In genomic region chr18:31943895-31944816, GRCh38 we compare ENCODE assay signal across 8 cellular contexts. TPM values are rescaled to one million over a fixed set of nuclear protein-coding genes. Genes with fewer than 3 reads are reported as not detected.
DNase-seq lines count a peak whose midpoint lies in the region; ATAC-seq and TF ChIP-seq lines count a peak whose summit lies in the region.

No MANE protein-coding gene starts in this region.

- H3K36me3 ChIP-seq in GM23338 (ENCODE audit: insufficient read depth): no peaks in the 10 kb centered on the region
- H3K36me3 ChIP-seq in SU-DHL-6 (ENCODE audit: low read length): no peaks in the 10 kb centered on the region
- no peaks in the 10 kb centered on the region for H3K36me3 ChIP-seq in gastrocnemius medialis

- H3K27me3 ChIP-seq in GM23338 (ENCODE audit: insufficient read depth) (no peaks in the 10 kb centered on the region), SU-DHL-6 (ENCODE audit: low read length) (no peaks in the 10 kb centered on the region), gastrocnemius medialis (no peaks in the 10 kb centered on the region)

- H3F3A ChIP-seq in GM23338 (replicated peaks; ENCODE audit: low read depth) (no peaks in the 10 kb centered on the region; the same call in 1 of the 2 replicates), SU-DHL-6 (ENCODE audit: insufficient read depth) (peaks cover 7% of the 10 kb centered on the region)

- peak overlapping the region; percentile 96 for H3K27ac ChIP-seq in GM23338 (ENCODE audit: low read depth)
- H3K27ac ChIP-seq in SU-DHL-6 (ENCODE audit: low read depth, low read length): peak overlapping the region; percentile 75
- H3K27ac ChIP-seq in gastrocnemius medialis: peak overlapping the region; percentile 86 to 97 (median 96)

- H3K9me2 ChIP-seq in GM23338 (ENCODE audit: insufficient read depth) (no peaks in the 10 kb centered on the region), SU-DHL-6 (replicated peaks; ENCODE audit: insufficient read depth, low read length) (no peaks in the 10 kb centered on the region)

- H3K27ac Mint-ChIP-seq in GM23338: peak overlapping the region; percentile 93; the same call in 1 of the 2 replicates

- H3K27me3 Mint-ChIP-seq in GM23338 (ENCODE audit: insufficient read depth, low read depth, poor library complexity): peaks cover 2% of the 10 kb centered on the region

- peaks cover 26% of the 10 kb centered on the region for H3K4me1 Mint-ChIP-seq in GM23338

- intact Hi-C loops in gastrocnemius medialis (cut with DNase I; ENCODE audit: low total_unique reads): loop anchor here (1.0 to 5.0 kb wide), 4 partner anchors 33 to 528 kb away; partner anchors contain the start of gene GAREM1

- TF ChIP-seq CTCF in GM23338 (conservative IDR thresholded peaks at IDR 0.05; ENCODE audit: low read depth in 2 of 2): no peak
- TF ChIP-seq CTCF in SU-DHL-6 (IDR thresholded peaks at IDR 0.05; ENCODE audit: insufficient read depth, low read length, poor library complexity, severe bottlenecking): no peak
- no peak for TF ChIP-seq CTCF in fibroblast of pulmonary artery (IDR thresholded peaks at IDR 0.05; ENCODE audit: low read length, missing control alignments)
- TF ChIP-seq CTCF in gastrocnemius medialis (IDR thresholded peaks at IDR 0.05 in 4 of 5, conservative IDR thresholded peaks at IDR 0.05 in 1 of 5): no peak

- ATAC-seq in GM23338 (no peak), gastrocnemius medialis (no peak)

- H2AFZ ChIP-seq in GM23338 (no peak overlapping the region), SU-DHL-6 (ENCODE audit: low read depth, low read length, severe bottlenecking) (peak overlapping the region; percentile 84)

- in situ Hi-C loops in gastrocnemius medialis (cut with MboI; ENCODE audit: low sequenced_read_pairs in 4 of 4): loop anchor here in 2 of 4 donors (10.0 to 25.0 kb wide), 2 partner anchors 143 to 151 kb away; partner anchors contain the start of gene RNF138 (in 2 of the 2)

- H3K9me3 ChIP-seq in SU-DHL-6 (ENCODE audit: insufficient read depth, low read length) (no peaks in the 10 kb centered on the region), gastrocnemius medialis (no peaks in the 10 kb centered on the region)

- H3K4me2 ChIP-seq in GM23338: peak overlapping the region; percentile 92
- H3K4me2 ChIP-seq in SU-DHL-6 (ENCODE audit: low read depth, low read length, poor library complexity, severe bottlenecking): peak overlapping the region; percentile 88

- H3K36me3 Mint-ChIP-seq in GM23338 (ENCODE audit: low read depth): peaks cover 12% of the 10 kb centered on the region; the same call in 2 of the 3 replicates

- peaks cover 58% of the 10 kb centered on the region for H3K79me2 ChIP-seq in GM23338 (replicated peaks; ENCODE audit: insufficient read depth)
- H3K79me2 ChIP-seq in SU-DHL-6 (ENCODE audit: insufficient read depth, low read length): peaks cover 37% of the 10 kb centered on the region

- H4K20me1 ChIP-seq in GM23338 (replicated peaks; ENCODE audit: insufficient read depth) (peaks cover 11% of the 10 kb centered on the region; the same call in 1 of the 2 replicates), SU-DHL-6 (ENCODE audit: low read depth, low read length) (no peaks in the 10 kb centered on the region; the same call in 1 of the 2 replicates)

- H3K4me1 ChIP-seq in GM23338 (ENCODE audit: insufficient read depth): peaks cover 29% of the 10 kb centered on the region
- H3K4me1 ChIP-seq in gastrocnemius medialis: peaks cover 26 to 33% of the 10 kb centered on the region in 2 donors

- H3K9ac ChIP-seq in SU-DHL-6 (ENCODE audit: low read length): peak overlapping the region; percentile 67

- no peak for DNase-seq in GM23338 (ENCODE audit: low spot score)
- no peak for DNase-seq in fibroblast of pulmonary artery (ENCODE audit: low read depth)
- DNase-seq in gastrocnemius medialis: no peak
- DNase-seq in DMS153 treated with DMSO at 0.1 percent for 48 hours (lab: John Stamatoyannopoulos, UW; ENCODE audit: unreplicated experiment): no peak
- no peak for DNase-seq in GDM1 (lab: John Stamatoyannopoulos, UW)
- DNase-seq in NCI-H2196 (lab: John Stamatoyannopoulos, UW; ENCODE audit: unreplicated experiment): no peak
- no peak for DNase-seq in stimulated activated CD4-positive, alpha-beta T cell treated with anti-CD3 and anti-CD28 coated beads, Interleukin-1b, Interleukin-23, amount 100 ng/mL, for 48 hours

- no peak for TF ChIP-seq POLR2A in gastrocnemius medialis (IDR thresholded peaks at IDR 0.05)

- peaks cover 12% of the 10 kb centered on the region for H3K9me3 Mint-ChIP-seq in GM23338

- peak overlapping the region; percentile 75 for H3K4me3 ChIP-seq in GM23338
- peak overlapping the region; percentile 74 for H3K4me3 ChIP-seq in SU-DHL-6 (ENCODE audit: insufficient read depth, low read length, poor library complexity, severe bottlenecking)
- H3K4me3 ChIP-seq in fibroblast of pulmonary artery (replicated peaks; ENCODE audit: low read depth, low read length): peak overlapping the region; percentile 95
- peak overlapping the region; percentile 69 to 86 (median 76) for H3K4me3 ChIP-seq in gastrocnemius medialis

- H3K4me3 Mint-ChIP-seq in GM23338: peak overlapping the region; percentile 100

TF ChIP-seq in GM23338, 12 proteins besides CTCF, POLR2A, EP300 and RAD21 (continues in another document):
- no peak for TF ChIP-seq POLR2AphosphoS5 (IDR thresholded peaks at IDR 0.05; ENCODE audit: low read depth)
- TF ChIP-seq ETS1 (IDR thresholded peaks at IDR 0.05): no peak
- no peak for TF ChIP-seq STAT1 (IDR thresholded peaks at IDR 0.05; ENCODE audit: unreplicated experiment)
- no peak for TF ChIP-seq EZH2phosphoT487 (IDR thresholded peaks at IDR 0.05; ENCODE audit: unreplicated experiment)
- TF ChIP-seq REST (IDR thresholded peaks at IDR 0.05; ENCODE audit: unreplicated experiment): no peak
- TF ChIP-seq ZNF114 (CRISPR knock-in tag; IDR thresholded peaks at IDR 0.05): no peak
- no peak for TF ChIP-seq JUNB (IDR thresholded peaks at IDR 0.05; ENCODE audit: unreplicated experiment)
- TF ChIP-seq NANOG (IDR thresholded peaks at IDR 0.05; ENCODE audit: borderline replicate concordance): no peak

RNA-seq across cellular contexts. Expression of gene TRAPPC8, which starts 1.2 kb away (rescaled TPM):
- 45.5 and 66.2 TPM in 2 replicates for total RNA-seq in GM23338 (2014; rRNA removed; shearing (Covaris generic))
- 20.1 and 27.2 TPM in 2 replicates for polyA plus RNA-seq in GM23338 (2016; fragmentation: Nextera tagmentation; extraction: Ambion mirVana)
- total RNA-seq in gastrocnemius medialis: 10 to 100 TPM; 29.8 to 40.7 (median 39.1) TPM
